8 cellular contexts compared by ENCODE assay signal in genomic region chr1:108200627-108201106, GRCh38. TPM values are rescaled to one million over a fixed set of nuclear protein-coding genes. Genes with fewer than 3 reads are reported as not detected.
A peak's percentile ranks its signal among the peaks of the same experiment; 100 is the strongest.
DNase-seq lines count a peak whose midpoint lies in the region; ATAC-seq and TF ChIP-seq lines count a peak whose summit lies in the region.

No MANE protein-coding gene starts in this region.

- peak overlapping the region; percentile 64 for H3K27ac ChIP-seq in CD4-positive, alpha-beta memory T cell (ENCODE audit: low read depth, low read length)
- H3K27ac ChIP-seq in MM.1S (ENCODE audit: low read length) = peak overlapping the region; percentile 61; the same call in 1 of the 2 replicates
- no peak overlapping the region for H3K27ac ChIP-seq in iPS-20b (ENCODE audit: low read length)
- H3K27ac ChIP-seq in skeletal muscle tissue (ENCODE audit: low read depth, low read length) = peak overlapping the region; percentile 72

- H3K9ac ChIP-seq in MM.1S (ENCODE audit: low read length) = peak overlapping the region; percentile 45; the same call in 1 of the 2 replicates
- peak overlapping the region; percentile 78; the same call in 1 of the 2 replicates for H3K9ac ChIP-seq in iPS-20b (ENCODE audit: low read depth, low read length)
- peak overlapping the region; percentile 84 to 92 (median 88) for H3K9ac ChIP-seq in skeletal muscle tissue (ENCODE audit: low read depth in 1 of 3, low read length in 3 of 3)

- H3K4me3 ChIP-seq in CD4-positive, alpha-beta memory T cell (ENCODE audit: low read length in 2 of 2) = peak overlapping the region; percentile 58 to 80
- H3K4me3 ChIP-seq in MM.1S (ENCODE audit: low read length) = peak overlapping the region; percentile 93
- H3K4me3 ChIP-seq in iPS-20b (ENCODE audit: low read length) = peak overlapping the region; percentile 87
- peak overlapping the region; percentile 92 to 96 (median 94) for H3K4me3 ChIP-seq in skeletal muscle tissue (ENCODE audit: low read length in 3 of 3)

- POLR2A ChIA-PET in CD4-positive, alpha-beta memory T cell (lab: Charles Lee; ENCODE audit: partially characterized antibody) = interaction anchor here (0.7 to 2.4 kb wide), 17 partner anchors 9 to 1144 kb away, joined by 3 to 17 read pairs (median 5); partner anchors contain the start of genes EEIG2, HENMT1, PRMT6 and PRPF38B
- POLR2A ChIA-PET in T-cell (lab: Charles Lee) = interaction anchor here in 1 of 2 donors (0.5 to 0.9 kb wide), 2 partner anchors 491 to 500 kb away, joined by 3 to 6 read pairs; partner anchors contain the start of gene PRPF38B

- TF ChIP-seq CTCF in MM.1S (IDR thresholded peaks at IDR 0.05; ENCODE audit: low read length) = peak; percentile 36

- peak overlapping the region; percentile 66 for H3K4me2 ChIP-seq in MM.1S (ENCODE audit: low read depth, low read length)

- in situ Hi-C loops in T47D (cut with HindIII; ENCODE audit: low pct_unique_long_range_greater_than_20kb, low sequenced_read_pairs) = no loop called here

- H3K4me1 ChIP-seq in CD4-positive, alpha-beta memory T cell (ENCODE audit: insufficient read depth, low read length) = peaks cover 23% of the 10 kb centered on the region
- H3K4me1 ChIP-seq in MM.1S (ENCODE audit: low read length) (peaks cover 7% of the 10 kb centered on the region), iPS-20b (ENCODE audit: insufficient read depth, low read length) (peaks cover 7% of the 10 kb centered on the region; the same call in 1 of the 2 replicates), skeletal muscle tissue (ENCODE audit: control insufficient read depth in 3 of 3, insufficient read depth in 3 of 3, low read length in 3 of 3) (peaks cover 4 to 30% (median 27%) of the 10 kb centered on the region in 3 donors)

- peaks cover 0 to 4% (median 2%) of the 10 kb centered on the region in 8 donors for H3K9me3 Mint-ChIP-seq in CD4-positive, alpha-beta memory T cell
- peaks cover 0 to 5% (median 0%) of the 10 kb centered on the region in 3 donors for H3K9me3 Mint-ChIP-seq in T-cell

- H3K36me3 ChIP-seq in CD4-positive, alpha-beta memory T cell (ENCODE audit: insufficient read depth, low read length) = no peaks in the 10 kb centered on the region
- H3K36me3 ChIP-seq in MM.1S (replicated peaks; ENCODE audit: insufficient read depth, low read length) = no peaks in the 10 kb centered on the region
- H3K36me3 ChIP-seq in iPS-20b (ENCODE audit: insufficient read depth, low read depth, low read length) = peaks cover 5% of the 10 kb centered on the region; the same call in 1 of the 2 replicates
- peaks cover 0 to 4% (median 0%) of the 10 kb centered on the region in 3 donors for H3K36me3 ChIP-seq in skeletal muscle tissue (ENCODE audit: control insufficient read depth in 3 of 3, insufficient read depth in 3 of 3, low read length in 3 of 3)

- peak overlapping the region; percentile 87 to 94 (median 92) for H3K4me3 Mint-ChIP-seq in CD4-positive, alpha-beta memory T cell
- H3K4me3 Mint-ChIP-seq in T-cell = peak overlapping the region; percentile 88 to 89 (median 89)

- peaks cover 25% of the 10 kb centered on the region for H3K79me2 ChIP-seq in MM.1S (ENCODE audit: low read length)

- DNase-seq in CD4-positive, alpha-beta memory T cell = peak; percentile 43 to 69 (median 49)
- DNase-seq in MM.1S = peak; percentile 45
- DNase-seq in T-cell = peak in 30 of 34 experiments; percentile 8 to 57 (median 26)
- peak; percentile 19 to 41 for DNase-seq in T47D (ENCODE audit: low read depth in 1 of 2, low spot score in 1 of 2)
- no peak for DNase-seq in posterior vena cava (ENCODE audit: low spot score)

- H3K4me1 Mint-ChIP-seq in CD4-positive, alpha-beta memory T cell = peaks cover 31 to 42% (median 37%) of the 10 kb centered on the region in 4 donors
- H3K4me1 Mint-ChIP-seq in T-cell = peaks cover 37 to 43% (median 38%) of the 10 kb centered on the region in 3 donors

- H3K27me3 ChIP-seq in CD4-positive, alpha-beta memory T cell (ENCODE audit: insufficient read depth, low read length) = no peaks in the 10 kb centered on the region
- H3K27me3 ChIP-seq in MM.1S (replicated peaks; ENCODE audit: insufficient read depth, low read length) = no peaks in the 10 kb centered on the region
- H3K27me3 ChIP-seq in iPS-20b (ENCODE audit: insufficient read depth, low read length) = peaks cover 30% of the 10 kb centered on the region
- no peaks in the 10 kb centered on the region for H3K27me3 ChIP-seq in skeletal muscle tissue (ENCODE audit: control insufficient read depth in 3 of 3, insufficient read depth in 3 of 3, low read length in 3 of 3)

- peak overlapping the region; percentile 91 for H2AFZ ChIP-seq in MM.1S (ENCODE audit: low read length)

- H3K9me2 ChIP-seq in MM.1S (replicated peaks; ENCODE audit: insufficient read depth, low read length) = no peaks in the 10 kb centered on the region

- peaks cover 2 to 11% of the 10 kb centered on the region in 2 donors for H3K36me3 Mint-ChIP-seq in CD4-positive, alpha-beta memory T cell
- H3K36me3 Mint-ChIP-seq in T-cell = peaks cover 18% of the 10 kb centered on the region

- H4K20me1 ChIP-seq in MM.1S (ENCODE audit: insufficient read depth, low read length) = no peaks in the 10 kb centered on the region

- peak overlapping the region; percentile 80 to 92 (median 88) for H3K27ac Mint-ChIP-seq in CD4-positive, alpha-beta memory T cell
- H3K27ac Mint-ChIP-seq in T-cell = peak overlapping the region; percentile 86 to 93

- peak; percentile 29 for ATAC-seq in GM19463 (IDR thresholded peaks at IDR 0.05; ENCODE audit: unreplicated experiment)
- peak; percentile 62 to 72 (median 66) for ATAC-seq in T-cell (replicated peaks in 1 of 4)

- peaks cover 7% of the 10 kb centered on the region for H3F3A ChIP-seq in MM.1S (ENCODE audit: insufficient read depth, low read length)

- no peaks in the 10 kb centered on the region for H3K9me3 ChIP-seq in CD4-positive, alpha-beta memory T cell (ENCODE audit: control insufficient read depth in 1 of 2, low read length in 2 of 2)
- H3K9me3 ChIP-seq in MM.1S (replicated peaks; ENCODE audit: insufficient read depth, low read length) = no peaks in the 10 kb centered on the region
- no peaks in the 10 kb centered on the region for H3K9me3 ChIP-seq in iPS-20b (ENCODE audit: insufficient read depth, low read depth, low read length)
- H3K9me3 ChIP-seq in skeletal muscle tissue (ENCODE audit: control insufficient read depth in 3 of 3, low read length in 3 of 3) = no peaks in the 10 kb centered on the region

- CTCF ChIA-PET in CD4-positive, alpha-beta memory T cell (lab: Charles Lee; ENCODE audit: partially characterized antibody) = interaction anchor here (0.7 to 2.2 kb wide), 14 partner anchors 9 to 461 kb away, joined by 3 to 15 read pairs (median 4); no protein-coding TSS in a partner anchor
- CTCF ChIA-PET in T-cell (lab: Charles Lee) = interaction anchor here in 1 of 2 donors (0.8 to 1.6 kb wide), 5 partner anchors 360 to 698 kb away, joined by 3 to 9 read pairs (median 5); partner anchors contain the start of genes EEIG2 and PRPF38B

- H3K27me3 Mint-ChIP-seq in CD4-positive, alpha-beta memory T cell = no peaks in the 10 kb centered on the region
- H3K27me3 Mint-ChIP-seq in T-cell = no peaks in the 10 kb centered on the region

- intact Hi-C loops in CD4-positive, alpha-beta memory T cell (cut with micrococcal nuclease) = loop anchor here (5.0 kb wide), 1 partner anchor 447 kb away; no protein-coding TSS in a partner anchor
- intact Hi-C loops in posterior vena cava (cut with DNase I) = no loop called here

RNA-seq across cellular contexts. Expression of gene SLC25A24, which starts 0.5 kb away (rescaled TPM):
- total RNA-seq in CD4-positive, alpha-beta memory T cell = 10 to 100 TPM; 18.6 to 19.1 TPM
- polyA plus RNA-seq in CD4-positive, alpha-beta memory T cell = 10 to 100 TPM; 17.3 to 23.1 TPM
- 10 to 100 TPM in 4 of 5 donors, 1 to 10 TPM in 1; 8.9 to 19.3 (median 15.5) TPM for total RNA-seq in T-cell
- total RNA-seq in skeletal muscle tissue = 30.8 TPM
- total RNA-seq in posterior vena cava = 10 to 100 TPM; 25.7 to 29.7 TPM

RNA-seq across cellular contexts. Expression of gene NBPF4, which starts 43.2 kb away (rescaled TPM):
- under 1 TPM in 1 of 2 experiments, not detected in 1; 0.35 TPM for total RNA-seq in CD4-positive, alpha-beta memory T cell
- not detected for polyA plus RNA-seq in CD4-positive, alpha-beta memory T cell
- total RNA-seq in T-cell (under 1 TPM in 1 of 5 donors, not detected in 4; 0.13 TPM), skeletal muscle tissue (not detected), posterior vena cava (not detected)
